In the genomic region with DNA sequence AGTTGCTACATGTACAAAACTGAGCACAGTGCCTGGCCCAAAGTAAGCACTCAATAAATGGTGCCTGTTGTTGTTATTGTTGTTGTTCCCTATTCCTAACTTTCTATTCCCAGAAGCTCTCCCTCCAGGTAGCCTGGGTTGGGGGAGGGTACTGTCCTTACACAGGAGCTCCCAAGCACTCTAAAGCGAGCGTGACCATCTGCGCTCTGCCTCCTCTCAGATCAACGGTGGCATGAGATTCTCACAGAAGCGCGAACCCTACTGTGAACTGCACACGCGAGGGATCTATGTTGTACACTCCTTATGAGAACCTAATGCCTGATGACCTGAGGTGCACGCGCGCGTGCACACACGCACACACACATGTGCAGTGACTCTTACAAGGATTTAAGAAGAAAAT, we compare ENCODE assay signal across 15 cellular contexts. TPM values are rescaled to one million over a fixed set of nuclear protein-coding genes. Genes with fewer than 3 reads are reported as not detected.
DNase-seq lines count a peak whose midpoint lies in the region; ATAC-seq and TF ChIP-seq lines count a peak whose summit lies in the region.
"Had no signal": no experiment of that assay in that cellular context is flagged by ENCODE, and none has a peak within 500 bp of the region (broad histone marks: within the 10 kb centered on the region; RNA-seq: fewer than 3 reads in every experiment).

No MANE protein-coding gene starts in this region.

- TF ChIP-seq CTCF in HCT116 (IDR thresholded peaks at IDR 0.05 in 2 of 3, conservative IDR thresholded peaks at IDR 0.05 in 1 of 3; ENCODE audit: borderline replicate concordance in 1 of 3, insufficient read depth in 1 of 3, low read depth in 2 of 3, low read length in 2 of 3) (no peak), chondrocyte (IDR thresholded peaks at IDR 0.05) (no peak), osteocyte (IDR thresholded peaks at IDR 0.05) (no peak)

- ATAC-seq in HCT116: peak; percentile 15; the same call in 1 of the 2 replicates
- ATAC-seq in left lobe of liver: no peak
- ATAC-seq: Right ventricle myocardium inferior had no signal

- POLR2A ChIA-PET in HCT116 (lab: Charles Lee): interaction anchor here (0.6 to 1.3 kb wide), 2 partner anchors 11 to 666 kb away, joined by 3 read pairs; no protein-coding TSS in a partner anchor

- H3K9me3 Mint-ChIP-seq in chondrocyte (ENCODE audit: low read depth) (no peaks in the 10 kb centered on the region), osteocyte (ENCODE audit: unreplicated experiment) (no peaks in the 10 kb centered on the region)

- no peak for TF ChIP-seq POLR2A in HCT116 (IDR thresholded peaks at IDR 0.05; ENCODE audit: borderline replicate concordance, extremely low read depth, insufficient read depth, insufficient read length)

- RAD21 ChIA-PET in HCT116 (lab: Charles Lee; ENCODE audit: low non-redundant PET in 1 of 2, low total read pairs in 2 of 2, uncharacterized antibody in 2 of 2, unreplicated experiment in 2 of 2): no interaction called here

- intact Hi-C loops in HCT116 (cut with micrococcal nuclease): no loop called here

- H3K4me1 Mint-ChIP-seq in chondrocyte (ENCODE audit: low read depth) (peaks cover 73% of the 10 kb centered on the region), osteocyte (ENCODE audit: unreplicated experiment) (peaks cover 74% of the 10 kb centered on the region)

- peaks cover 0 to 15% (median 8%) of the 10 kb centered on the region in 11 experiments; a peak in 12 of 22 replicates for H3K9me3 ChIP-seq in BLaER1 treated with 17β-estradiol and CSF1 and Interleukin-3, amounts not matched to agents 10 nM and 100 nM (replicated peaks in 1 of 11)
- no peaks in the 10 kb centered on the region for H3K9me3 ChIP-seq in HCT116 (ENCODE audit: control insufficient read depth in 1 of 2, insufficient read depth in 1 of 2, low read depth in 1 of 2, low read length in 2 of 2)

- no peaks in the 10 kb centered on the region for H3K27me3 ChIP-seq in BLaER1 treated with 17β-estradiol and CSF1 and Interleukin-3, amounts not matched to agents 10 nM and 100 nM
- H3K27me3 ChIP-seq in HCT116 (ENCODE audit: insufficient read depth, low read length): no peaks in the 10 kb centered on the region

- no peak for DNase-seq in HCT116 (ENCODE audit: low read depth, low spot score)
- no peak for DNase-seq in chondrocyte (ENCODE audit: low spot score)
- DNase-seq in osteocyte (ENCODE audit: extremely low spot score, unreplicated experiment): no peak
- DNase-seq in COLO829 (ENCODE audit: low spot score): no peak
- DNase-seq in HUDEP-2 (lab: John Stamatoyannopoulos, UW; ENCODE audit: unreplicated experiment in 76 of 76): no peak
- no peak for DNase-seq in left lobe of liver (ENCODE audit: low spot score)
- DNase-seq: activated T-cell treated with anti-CD3 and anti-CD28 coated beads, Interleukin-2, amount 50 U/mL, for 1 hour; kidney; NCI-H1436; right cardiac atrium; stimulated activated naive CD4-positive, alpha-beta T cell treated with Interleukin-2 at 50 U/mL for 16 hours; WERI-Rb-1 had no signal

- no TSS peak for BruUV-seq in HCT116 (replicated peaks; lab: Mats Ljungman, UMichigan)

- peaks cover 0 to 79% (median 51%) of the 10 kb centered on the region in 11 experiments; a peak in 17 of 22 replicates for H4K20me1 ChIP-seq in BLaER1 treated with 17β-estradiol and CSF1 and Interleukin-3, amounts not matched to agents 10 nM and 100 nM
- H4K20me1 ChIP-seq in HCT116 (ENCODE audit: insufficient read depth): peaks cover 13% of the 10 kb centered on the region; the same call in 1 of the 2 replicates

- no peak overlapping the region for H2AFZ ChIP-seq in HCT116 (ENCODE audit: low read depth, low read length, poor library complexity, severe bottlenecking)

- peaks cover 8 to 74% (median 73%) of the 10 kb centered on the region in 11 experiments; a peak in 20 of 22 replicates for H3K36me3 ChIP-seq in BLaER1 treated with 17β-estradiol and CSF1 and Interleukin-3, amounts not matched to agents 10 nM and 100 nM
- H3K36me3 ChIP-seq in HCT116 (ENCODE audit: control insufficient read depth in 1 of 2, insufficient read depth in 2 of 2, low read length in 2 of 2): peaks cover 38 to 63% of the 10 kb centered on the region in 2 experiments
- H3K36me3 ChIP-seq: WERI-Rb-1 had no signal

- peaks cover 75% of the 10 kb centered on the region for H3K79me2 ChIP-seq in HCT116 (ENCODE audit: insufficient read depth, low read length)

- no peak overlapping the region for H3K4me3 ChIP-seq in BLaER1 treated with 17β-estradiol and CSF1 and Interleukin-3, amounts not matched to agents 10 nM and 100 nM
- no peak overlapping the region for H3K4me3 ChIP-seq in HCT116 (replicated peaks in 1 of 2; ENCODE audit: low read depth in 1 of 2, low read length in 2 of 2)

- no peak for TF ChIP-seq RAD21 in HCT116 (IDR thresholded peaks at IDR 0.05; ENCODE audit: low read depth)

- CTCF ChIA-PET in HCT116 (lab: Charles Lee): interaction anchor here (1.3 kb wide), 1 partner anchor 157 kb away, joined by 3 read pairs; no protein-coding TSS in a partner anchor

- H3K4me3 Mint-ChIP-seq in chondrocyte (ENCODE audit: unreplicated experiment) (no peak overlapping the region), osteocyte (ENCODE audit: unreplicated experiment) (no peak overlapping the region)

- H3K4me2 ChIP-seq in BLaER1 treated with 17β-estradiol and CSF1 and Interleukin-3, amounts not matched to agents 10 nM and 100 nM: peak overlapping the region; percentile 12 to 80 (median 51); a peak in 19 of 22 replicates
- peak overlapping the region; percentile 32; the same call in 1 of the 2 replicates for H3K4me2 ChIP-seq in HCT116 (ENCODE audit: low read length)
- H3K4me2 ChIP-seq: KMS-11 had no signal

- peaks cover 56% of the 10 kb centered on the region for H3K36me3 Mint-ChIP-seq in chondrocyte (ENCODE audit: low read depth)
- H3K36me3 Mint-ChIP-seq in osteocyte (ENCODE audit: unreplicated experiment): peaks cover 67% of the 10 kb centered on the region

- H3K27me3 Mint-ChIP-seq in chondrocyte (ENCODE audit: low read depth): no peaks in the 10 kb centered on the region
- H3K27me3 Mint-ChIP-seq in osteocyte (ENCODE audit: unreplicated experiment): no peaks in the 10 kb centered on the region

- peaks cover 21 to 38% (median 26%) of the 10 kb centered on the region in 10 experiments for H3K4me1 ChIP-seq in BLaER1 treated with 17β-estradiol and CSF1 and Interleukin-3, amounts not matched to agents 10 nM and 100 nM
- H3K4me1 ChIP-seq in HCT116 (ENCODE audit: control insufficient read depth in 1 of 2, insufficient read depth in 2 of 2, low read length in 2 of 2): peaks cover 34 to 48% of the 10 kb centered on the region in 2 experiments

- peak overlapping the region in 3 of 11 experiments; percentile 1 to 61 (median 47); a peak in 2 of 22 replicates for H3K27ac ChIP-seq in BLaER1 treated with 17β-estradiol and CSF1 and Interleukin-3, amounts not matched to agents 10 nM and 100 nM
- peak overlapping the region; percentile 16 for H3K27ac ChIP-seq in HCT116 (ENCODE audit: low read depth, low read length)
- H3K27ac ChIP-seq: KMS-11, WERI-Rb-1 had no signal

- H3K27ac Mint-ChIP-seq in chondrocyte (ENCODE audit: unreplicated experiment) (peak overlapping the region; percentile 94), osteocyte (ENCODE audit: unreplicated experiment) (peak overlapping the region; percentile 95)

- H3K9me2 ChIP-seq in HCT116 (ENCODE audit: insufficient read depth): no peaks in the 10 kb centered on the region; the same call in 1 of the 2 replicates

- peak overlapping the region in 3 of 11 experiments; percentile 7 to 42 (median 13); a peak in 3 of 22 replicates for H3K9ac ChIP-seq in BLaER1 treated with 17β-estradiol and CSF1 and Interleukin-3, amounts not matched to agents 10 nM and 100 nM
- peak overlapping the region; percentile 21; the same call in 1 of the 2 replicates for H3K9ac ChIP-seq in HCT116 (ENCODE audit: low read length)
- H3K9ac ChIP-seq: KMS-11 had no signal

TF ChIP-seq in HCT116, 20 proteins besides CTCF, POLR2A, EP300 and RAD21:
- TF ChIP-seq CEBPB (IDR thresholded peaks at IDR 0.05; ENCODE audit: low read depth) (no peak), EZH2 (IDR thresholded peaks at IDR 0.05) (no peak), POLR2AphosphoS5 (IDR thresholded peaks at IDR 0.05; ENCODE audit: low read depth, low read length) (no peak), YY1 (IDR thresholded peaks at IDR 0.05; ENCODE audit: extremely low read depth, insufficient replicate concordance, low read depth, low read length) (no peak), EZH2phosphoT487 (IDR thresholded peaks at IDR 0.05; ENCODE audit: borderline replicate concordance) (no peak)
- TF ChIP-seq, protein P1, sequence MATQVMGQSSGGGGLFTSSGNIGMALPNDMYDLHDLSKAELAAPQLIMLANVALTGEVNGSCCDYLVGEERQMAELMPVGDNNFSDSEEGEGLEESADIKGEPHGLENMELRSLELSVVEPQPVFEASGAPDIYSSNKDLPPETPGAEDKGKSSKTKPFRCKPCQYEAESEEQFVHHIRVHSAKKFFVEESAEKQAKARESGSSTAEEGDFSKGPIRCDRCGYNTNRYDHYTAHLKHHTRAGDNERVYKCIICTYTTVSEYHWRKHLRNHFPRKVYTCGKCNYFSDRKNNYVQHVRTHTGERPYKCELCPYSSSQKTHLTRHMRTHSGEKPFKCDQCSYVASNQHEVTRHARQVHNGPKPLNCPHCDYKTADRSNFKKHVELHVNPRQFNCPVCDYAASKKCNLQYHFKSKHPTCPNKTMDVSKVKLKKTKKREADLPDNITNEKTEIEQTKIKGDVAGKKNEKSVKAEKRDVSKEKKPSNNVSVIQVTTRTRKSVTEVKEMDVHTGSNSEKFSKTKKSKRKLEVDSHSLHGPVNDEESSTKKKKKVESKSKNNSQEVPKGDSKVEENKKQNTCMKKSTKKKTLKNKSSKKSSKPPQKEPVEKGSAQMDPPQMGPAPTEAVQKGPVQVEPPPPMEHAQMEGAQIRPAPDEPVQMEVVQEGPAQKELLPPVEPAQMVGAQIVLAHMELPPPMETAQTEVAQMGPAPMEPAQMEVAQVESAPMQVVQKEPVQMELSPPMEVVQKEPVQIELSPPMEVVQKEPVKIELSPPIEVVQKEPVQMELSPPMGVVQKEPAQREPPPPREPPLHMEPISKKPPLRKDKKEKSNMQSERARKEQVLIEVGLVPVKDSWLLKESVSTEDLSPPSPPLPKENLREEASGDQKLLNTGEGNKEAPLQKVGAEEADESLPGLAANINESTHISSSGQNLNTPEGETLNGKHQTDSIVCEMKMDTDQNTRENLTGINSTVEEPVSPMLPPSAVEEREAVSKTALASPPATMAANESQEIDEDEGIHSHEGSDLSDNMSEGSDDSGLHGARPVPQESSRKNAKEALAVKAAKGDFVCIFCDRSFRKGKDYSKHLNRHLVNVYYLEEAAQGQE (IDR thresholded peaks at IDR 0.05; ENCODE audit: low read depth): no peak

RNA-seq across cellular contexts. Expression of a gene that starts 33.9 kb away (rescaled TPM):
- total RNA-seq in HCT116 (2021; ENCODE audit: unreplicated experiment): 1,298 TPM
- polyA plus RNA-seq in HCT116 (2012): 1,797 and 1,965 TPM in 2 replicates
- total RNA-seq in chondrocyte: 2,649 to 2,819 TPM (median 2,779 TPM) in 3 replicates
- 2,961 and 3,149 TPM in 2 replicates for total RNA-seq in osteocyte
- total RNA-seq in left lobe of liver: 61.3 TPM

Comparison
In these comparisons a context has a peak if more than half of its experiments do, and no peak if none do; other contexts are left out.
1. RNA of a gene that starts 33.9 kb away (total RNA-seq): 2,961 to 3,149 TPM in osteocyte, 2,649 to 2,819 TPM in chondrocyte and 1,298 TPM in HCT116 (single experiment); 61.3 TPM in left lobe of liver (single experiment); every median in the first group is over 10 times any median in the second.